Comparison of ENCODE assay signal across 17 cellular contexts in the genomic region with DNA sequence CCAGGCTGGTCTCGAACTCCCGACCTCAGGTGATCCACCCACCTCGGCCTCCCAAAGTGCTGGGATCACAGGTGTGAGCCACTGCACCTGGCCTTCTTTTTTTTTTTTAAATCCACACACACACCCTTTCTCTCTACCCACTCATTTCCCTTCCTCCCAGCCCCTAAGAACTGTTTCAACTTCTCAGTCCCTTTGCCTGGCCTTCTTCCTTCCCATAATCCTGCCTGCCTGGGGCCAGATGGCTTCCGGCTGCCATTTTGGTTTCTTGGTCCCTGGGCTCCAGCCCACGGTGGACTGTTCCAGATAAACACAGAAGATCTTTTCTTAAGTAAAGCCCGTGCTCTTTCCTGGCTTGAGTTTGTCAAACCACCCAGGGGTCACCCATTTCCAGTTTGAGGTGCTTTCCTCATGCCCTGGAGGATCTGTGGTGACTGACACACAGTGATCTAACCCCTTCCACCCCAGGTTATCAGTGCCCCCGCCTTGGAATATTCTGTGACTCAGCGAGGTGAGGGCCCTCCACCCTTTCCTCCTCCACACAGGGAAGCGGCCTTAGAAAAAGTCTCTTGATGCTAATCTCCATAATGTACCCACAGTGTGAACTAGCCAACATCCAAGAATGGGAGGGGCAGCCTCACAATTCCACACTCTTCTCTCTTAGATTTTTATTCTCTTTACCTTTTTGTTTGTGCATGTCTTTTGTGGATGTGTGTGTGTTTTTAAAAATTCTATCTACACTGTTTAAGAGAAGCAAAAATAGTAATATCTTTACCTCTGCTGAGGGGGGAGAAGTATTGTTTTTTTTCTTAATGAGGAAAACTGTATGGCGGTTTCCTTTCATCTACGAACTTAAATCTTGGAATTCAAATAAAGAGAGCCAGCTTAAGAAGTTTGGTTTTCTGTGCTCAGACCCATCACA.
DNase-seq lines count a peak whose midpoint lies in the region; FAIRE-seq and TF ChIP-seq lines count a peak whose summit lies in the region.
"Had no signal": no experiment of that assay in that cellular context is flagged by ENCODE, and none has a peak within 500 bp of the region (broad histone marks: within the 10 kb centered on the region; RNA-seq: fewer than 3 reads in every experiment).

No MANE protein-coding gene starts in this region.

- peaks cover 16% of the 10 kb centered on the region for H3K27me3 Mint-ChIP-seq in neural progenitor cell (ENCODE audit: insufficient read depth, low read depth)

- H3K79me2 ChIP-seq in neural progenitor cell (ENCODE audit: low read depth), result no peaks in the 10 kb centered on the region

- H3K4me2 ChIP-seq in neural progenitor cell, result no peak overlapping the region

- no peak overlapping the region for H3K4me3 Mint-ChIP-seq in neural progenitor cell

- H2AFZ ChIP-seq in neural progenitor cell (replicated peaks), result no peak overlapping the region

- no peaks in the 10 kb centered on the region for H3K9me3 ChIP-seq in neutrophil
- H3K9me3 ChIP-seq in neural progenitor cell (ENCODE audit: low read depth), result no peaks in the 10 kb centered on the region
- H3K9me3 ChIP-seq: lower lobe of right lung, ovary had no signal

- no peak overlapping the region for H3K27ac Mint-ChIP-seq in neural progenitor cell

- FAIRE-seq in D721Med (lab: Jason Lieb, UNC), result no peak

- H4K20me1 ChIP-seq in neural progenitor cell (ENCODE audit: low read depth), result no peaks in the 10 kb centered on the region

- H3K4me1 ChIP-seq in neutrophil (ENCODE audit: control insufficient read depth in 1 of 2, insufficient read depth in 1 of 2, low read depth in 1 of 2, low read length in 1 of 2), result peaks cover 3 to 9% of the 10 kb centered on the region in 2 experiments
- peaks cover 4% of the 10 kb centered on the region for H3K4me1 ChIP-seq in neural progenitor cell
- H3K4me1 ChIP-seq: lower lobe of right lung had no signal

- H3K36me3 ChIP-seq in neutrophil (peaks cover 95% of the 10 kb centered on the region), neural progenitor cell (no peaks in the 10 kb centered on the region)
- H3K36me3 ChIP-seq: ovary had no signal

- H3K9me3 Mint-ChIP-seq in neural progenitor cell, result peaks cover 10% of the 10 kb centered on the region

- TF ChIP-seq CTCF in neutrophil (IDR thresholded peaks at IDR 0.05) (no peak), D721Med (IDR thresholded peaks at IDR 0.05; ENCODE audit: insufficient read depth, missing control alignments) (no peak), neural progenitor cell (IDR thresholded peaks at IDR 0.05) (no peak)

- H3F3A ChIP-seq in neural progenitor cell (ENCODE audit: low read depth), result peaks cover 5% of the 10 kb centered on the region

- no peak overlapping the region for H3K9ac ChIP-seq in neural progenitor cell

- peaks cover 25% of the 10 kb centered on the region for H3K4me1 Mint-ChIP-seq in neural progenitor cell

- H3K36me3 Mint-ChIP-seq in neural progenitor cell, result no peaks in the 10 kb centered on the region

- no peaks in the 10 kb centered on the region for H3K27me3 ChIP-seq in neutrophil
- H3K27me3 ChIP-seq in neural progenitor cell, result no peaks in the 10 kb centered on the region
- H3K27me3 ChIP-seq: ovary had no signal

- H3K4me3 ChIP-seq in neutrophil (ENCODE audit: low read depth in 1 of 2, low read length in 1 of 2), result no peak overlapping the region
- no peak overlapping the region for H3K4me3 ChIP-seq in neural progenitor cell
- H3K4me3 ChIP-seq: lower lobe of right lung, ovary had no signal

- DNase-seq in Daoy (ENCODE audit: low read depth) (peak; percentile 88), LoVo (ENCODE audit: low spot score) (peak; percentile 26), epithelial cell of prostate (ENCODE audit: low read depth, low spot score) (no peak), HuH-7 (ENCODE audit: low spot score) (no peak), D721Med (ENCODE audit: insufficient read length, low spot score) (no peak), neural progenitor cell (ENCODE audit: low spot score) (no peak)
- no peak for DNase-seq in stimulated activated naive CD4-positive, alpha-beta T cell (lab: John Stamatoyannopoulos, UW)
- DNase-seq: activated CD8-positive, alpha-beta memory T cell treated with anti-CD3 and anti-CD28 coated beads for 24 hours; anterior cingulate cortex; cortex of kidney; DMS 273 treated with DMSO at 0.1 percent for 48 hours; hippocampal formation; lower lobe of right lung; NCI-H2081; NCI-H774; ovary had no signal

- H3K27ac ChIP-seq in epithelial cell of prostate, result peak overlapping the region; percentile 33
- H3K27ac ChIP-seq in neutrophil, result peak overlapping the region; percentile 52
- no peak overlapping the region for H3K27ac ChIP-seq in neural progenitor cell
- H3K27ac ChIP-seq: lower lobe of right lung, ovary had no signal

Comparison
In these comparisons a context has a peak if more than half of its experiments do, and no peak if none do; other contexts are left out.
1. DNase-seq: peak in Daoy (single experiment) and LoVo (single experiment); none in epithelial cell of prostate (single experiment), HuH-7 (single experiment), stimulated activated naive CD4-positive, alpha-beta T cell (0 of 6), D721Med (single experiment) and neural progenitor cell (single experiment).